In genomic region chr10:11234857-11235640, GRCh38 we compare ENCODE assay signal across 16 cellular contexts.
DNase-seq lines count a peak whose midpoint lies in the region; ATAC-seq, FAIRE-seq and TF ChIP-seq lines count a peak whose summit lies in the region.
"Had no signal": no experiment of that assay in that cellular context is flagged by ENCODE, and none has a peak within 500 bp of the region (broad histone marks: within the 10 kb centered on the region; RNA-seq: fewer than 3 reads in every experiment).

No MANE protein-coding gene starts in this region.

- peaks cover 30 to 91% (median 47%) of the 10 kb centered on the region in 11 experiments; a peak in 21 of 22 replicates for H3K36me3 ChIP-seq in BLaER1 treated with 17β-estradiol and CSF1 and Interleukin-3, amounts not matched to agents 10 nM and 100 nM
- no peaks in the 10 kb centered on the region for H3K36me3 ChIP-seq in mucosa of descending colon (ENCODE audit: low read depth)
- H3K36me3 ChIP-seq: MG63 had no signal

- peak; percentile 69 for FAIRE-seq in GM18507 (lab: Jason Lieb, UNC)

- peak overlapping the region; percentile 99 for H3K27ac Mint-ChIP-seq in activated naive CD8-positive, alpha-beta T cell treated with anti-CD3 and anti-CD28 coated beads, Interleukin-2, amount 50 U/mL, for 24 hours
- H3K27ac Mint-ChIP-seq: progenitor cell of endocrine pancreas had no signal

- H3K36me3 Mint-ChIP-seq in activated naive CD8-positive, alpha-beta T cell treated with anti-CD3 and anti-CD28 coated beads, Interleukin-2, amount 50 U/mL, for 24 hours (ENCODE audit: low read depth), result peaks cover 67% of the 10 kb centered on the region

- no peaks in the 10 kb centered on the region for H3K27me3 ChIP-seq in BLaER1 treated with 17β-estradiol and CSF1 and Interleukin-3, amounts not matched to agents 10 nM and 100 nM
- H3K27me3 ChIP-seq: esophagus muscularis mucosa, MG63 had no signal

- H3K4me3 ChIP-seq in BLaER1 treated with 17β-estradiol and CSF1 and Interleukin-3, amounts not matched to agents 10 nM and 100 nM, result no peak overlapping the region
- H3K4me3 ChIP-seq in mucosa of descending colon, result no peak overlapping the region
- H3K4me3 ChIP-seq: esophagus muscularis mucosa, MG63 had no signal

- in situ Hi-C loops in ACHN (cut with HindIII; ENCODE audit: low pct_ligation_motif_present, low pct_unique_long_range_greater_than_20kb, low sequenced_read_pairs), result no loop called here

- peaks cover 96 to 100% (median 98%) of the 10 kb centered on the region in 10 experiments for H3K4me1 ChIP-seq in BLaER1 treated with 17β-estradiol and CSF1 and Interleukin-3, amounts not matched to agents 10 nM and 100 nM
- H3K4me1 ChIP-seq in mucosa of descending colon (ENCODE audit: low read depth), result peaks cover 4% of the 10 kb centered on the region

- TF ChIP-seq CTCF in mucosa of descending colon (IDR thresholded peaks at IDR 0.05), result no peak

- peak overlapping the region; percentile 73 for H3K4me3 Mint-ChIP-seq in activated naive CD8-positive, alpha-beta T cell treated with anti-CD3 and anti-CD28 coated beads, Interleukin-2, amount 50 U/mL, for 24 hours
- H3K4me3 Mint-ChIP-seq: CD14-positive monocyte had no signal

- H3K9me3 Mint-ChIP-seq in activated naive CD8-positive, alpha-beta T cell treated with anti-CD3 and anti-CD28 coated beads, Interleukin-2, amount 50 U/mL, for 24 hours, result no peaks in the 10 kb centered on the region
- H3K9me3 Mint-ChIP-seq: CD14-positive monocyte had no signal

- intact Hi-C loops in mucosa of descending colon (cut with DNase I, micrococcal nuclease), result no loop called here

- DNase-seq in GM18507 (ENCODE audit: extremely low spot score, insufficient read length, low read depth) (no peak), mucosa of descending colon (no peak), ACHN (no peak), T1000 (lab: John Stamatoyannopoulos, UW) (no peak), NCI-H1436 treated with DMSO at 0.1 percent for 48 hours (lab: John Stamatoyannopoulos, UW) (no peak)
- DNase-seq in activated naive CD8-positive, alpha-beta T cell treated with anti-CD3 and anti-CD28 coated beads, Interleukin-2, amount 50 U/mL, for 24 hours, result no peak
- DNase-seq: activated CD4-positive, alpha-beta T cell treated with anti-CD3 and anti-CD28 coated beads, Interleukin-2, amount 50 U/mL, for 4 hours; amygdala; cortex of kidney; EL; hippocampal formation; MG63 had no signal

- no peak overlapping the region for H3K9ac ChIP-seq in BLaER1 treated with 17β-estradiol and CSF1 and Interleukin-3, amounts not matched to agents 10 nM and 100 nM

- H3K27ac ChIP-seq in BLaER1 treated with 17β-estradiol and CSF1 and Interleukin-3, amounts not matched to agents 10 nM and 100 nM, result peak overlapping the region in 4 of 11 experiments; percentile 2 to 89 (median 34); a peak in 4 of 22 replicates
- H3K27ac ChIP-seq: esophagus muscularis mucosa had no signal

- H3K9me3 ChIP-seq in BLaER1 treated with 17β-estradiol and CSF1 and Interleukin-3, amounts not matched to agents 10 nM and 100 nM (replicated peaks in 1 of 11), result peaks cover 0 to 16% (median 0%) of the 10 kb centered on the region in 11 experiments; a peak in 4 of 22 replicates
- no peaks in the 10 kb centered on the region for H3K9me3 ChIP-seq in mucosa of descending colon
- H3K9me3 ChIP-seq: esophagus muscularis mucosa had no signal

- peaks cover 22 to 98% (median 95%) of the 10 kb centered on the region in 11 experiments for H4K20me1 ChIP-seq in BLaER1 treated with 17β-estradiol and CSF1 and Interleukin-3, amounts not matched to agents 10 nM and 100 nM

- peak overlapping the region; percentile 11 to 97 (median 87); a peak in 21 of 22 replicates for H3K4me2 ChIP-seq in BLaER1 treated with 17β-estradiol and CSF1 and Interleukin-3, amounts not matched to agents 10 nM and 100 nM

- peaks cover 84% of the 10 kb centered on the region for H3K4me1 Mint-ChIP-seq in activated naive CD8-positive, alpha-beta T cell treated with anti-CD3 and anti-CD28 coated beads, Interleukin-2, amount 50 U/mL, for 24 hours

- no peaks in the 10 kb centered on the region for H3K27me3 Mint-ChIP-seq in activated naive CD8-positive, alpha-beta T cell treated with anti-CD3 and anti-CD28 coated beads, Interleukin-2, amount 50 U/mL, for 24 hours

- ATAC-seq in activated naive CD8-positive, alpha-beta T cell treated with anti-CD3 and anti-CD28 coated beads, Interleukin-2, amount 50 U/mL, for 24 hours, result peak; percentile 41
- peak; percentile 15 for ATAC-seq in mucosa of descending colon
